In genomic region chr2:121137571-121137970, GRCh38 we compare ENCODE assay signal across 29 cellular contexts.
"Had no signal": no experiment of that assay in that cellular context is flagged by ENCODE, and none has a peak within 500 bp of the region (broad histone marks: within the 10 kb centered on the region; RNA-seq: fewer than 3 reads in every experiment).

No MANE protein-coding gene starts in this region.

- ATAC-seq: activated naive CD4-positive, alpha-beta T cell treated with anti-CD3 and anti-CD28 coated beads, Interleukin-2, amount 50 U/mL, for 72 hours; activated T-cell treated with anti-CD3 and anti-CD28 coated beads, Interleukin-2, amount 50 U/mL, for 4 hours; body of pancreas had no signal

- H3K36me3 Mint-ChIP-seq: activated naive CD4-positive, alpha-beta T cell treated with anti-CD3 and anti-CD28 coated beads, Interleukin-2, amount 50 U/mL, for 72 hours had no signal

- H3K4me3 Mint-ChIP-seq: activated CD4-positive, alpha-beta T cell treated with anti-CD3 and anti-CD28 coated beads, Interleukin-2, amount 10 ng/mL, durations not matched to agents 24 days and 14 days; activated naive CD4-positive, alpha-beta T cell treated with anti-CD3 and anti-CD28 coated beads for 36 hours; activated T-cell treated with anti-CD3 and anti-CD28 coated beads, Interleukin-2, amount 50 U/mL, for 4 hours; activated T-helper 1 cell treated with anti-CD3 and anti-CD28 coated beads, Interleukin-12 subunit alpha, Interleukin-12 subunit beta, Interleukin-2, Interleukin-4 antibody, amounts not matched to agents 30 ng/mL and 10 ng/mL and 1 ng/mL, durations not matched to agents 14 hours and 24 hours and 36 hours; IgD-negative memory B cell; T-helper 1 cell treated with Interleukin-12 subunit alpha and Interleukin-12 subunit beta and Interleukin-4 antibody, amounts not matched to agents 30 μg/mL and 1 μg/mL, for 36 hours; T-helper 2 cell treated with Interferon-gamma antibody and Interleukin-4, amounts not matched to agents 5 μg/mL and 100 μg/mL, for 36 hours had no signal

- DNase-seq: activated CD4-positive, alpha-beta T cell treated with anti-CD3 and anti-CD28 coated beads, Interleukin-2, amount 10 ng/mL, durations not matched to agents 24 days and 14 days; activated CD4-positive, alpha-beta T cell treated with anti-CD3 and anti-CD28 coated beads, Interleukin-2, amount 50 U/mL, for 48 hours; activated CD8-positive, alpha-beta memory T cell treated with anti-CD3 and anti-CD28 coated beads, Interleukin-2, amount 50 U/mL, for 4 hours; activated gamma-delta T cell treated with Interleukin-2 at 50 U/mL for 16 hours; activated naive CD4-positive, alpha-beta T cell treated with anti-CD3 and anti-CD28 coated beads for 36 hours; activated T-cell treated with anti-CD3 and anti-CD28 coated beads for 4 hours; activated T-cell treated with anti-CD3 and anti-CD28 coated beads, Interleukin-2, amount 50 U/mL, for 4 hours; adrenal gland; body of pancreas; caudate nucleus; cerebellar nuclear complex; NCI-H1092 treated with DMSO at 0.1 percent for 48 hours; NCI-H1417; NCI-H146; NCI-H187; NCI-H2029 treated with DMSO at 0.1 percent for 48 hours; NCI-H2107; NCI-H2171; NCI-H510A; NCI-H526; NCI-H774; PC-9; Right ventricle myocardium superior; SJCRH30 had no signal

- H3K27me3 Mint-ChIP-seq: activated CD4-positive, alpha-beta T cell treated with anti-CD3 and anti-CD28 coated beads, Interleukin-2, amount 10 ng/mL, durations not matched to agents 24 days and 14 days had no signal

- H3K9me3 Mint-ChIP-seq: activated CD4-positive, alpha-beta T cell treated with anti-CD3 and anti-CD28 coated beads, Interleukin-2, amount 10 ng/mL, durations not matched to agents 24 days and 14 days; activated naive CD4-positive, alpha-beta T cell treated with anti-CD3 and anti-CD28 coated beads for 36 hours; activated T-cell treated with anti-CD3 and anti-CD28 coated beads, Interleukin-2, amount 50 U/mL, for 4 hours; activated T-helper 1 cell treated with anti-CD3 and anti-CD28 coated beads, Interleukin-12 subunit alpha, Interleukin-12 subunit beta, Interleukin-2, Interleukin-4 antibody, amounts not matched to agents 30 ng/mL and 10 ng/mL and 1 ng/mL, durations not matched to agents 14 hours and 24 hours and 36 hours; T-helper 1 cell treated with Interleukin-12 subunit alpha and Interleukin-12 subunit beta and Interleukin-4 antibody, amounts not matched to agents 30 μg/mL and 1 μg/mL, for 36 hours; T-helper 2 cell treated with Interferon-gamma antibody and Interleukin-4, amounts not matched to agents 5 μg/mL and 100 μg/mL, for 36 hours had no signal

- H3K4me1 Mint-ChIP-seq: activated CD4-positive, alpha-beta T cell treated with anti-CD3 and anti-CD28 coated beads, Interleukin-2, amount 10 ng/mL, durations not matched to agents 24 days and 14 days; IgD-negative memory B cell had no signal

- H3K27ac Mint-ChIP-seq: activated CD4-positive, alpha-beta T cell treated with anti-CD3 and anti-CD28 coated beads, Interleukin-2, amount 10 ng/mL, durations not matched to agents 24 days and 14 days; activated naive CD4-positive, alpha-beta T cell treated with anti-CD3 and anti-CD28 coated beads for 36 hours; activated naive CD4-positive, alpha-beta T cell treated with anti-CD3 and anti-CD28 coated beads, Interleukin-2, amount 50 U/mL, for 72 hours; activated T-helper 1 cell treated with anti-CD3 and anti-CD28 coated beads, Interleukin-12 subunit alpha, Interleukin-12 subunit beta, Interleukin-2, Interleukin-4 antibody, amounts not matched to agents 30 ng/mL and 10 ng/mL and 1 ng/mL, durations not matched to agents 14 hours and 24 hours and 36 hours; IgD-negative memory B cell; T-helper 1 cell treated with Interleukin-12 subunit alpha and Interleukin-12 subunit beta and Interleukin-4 antibody, amounts not matched to agents 30 μg/mL and 1 μg/mL, for 36 hours; T-helper 2 cell treated with Interferon-gamma antibody and Interleukin-4, amounts not matched to agents 5 μg/mL and 100 μg/mL, for 36 hours had no signal
